In the genomic region with DNA sequence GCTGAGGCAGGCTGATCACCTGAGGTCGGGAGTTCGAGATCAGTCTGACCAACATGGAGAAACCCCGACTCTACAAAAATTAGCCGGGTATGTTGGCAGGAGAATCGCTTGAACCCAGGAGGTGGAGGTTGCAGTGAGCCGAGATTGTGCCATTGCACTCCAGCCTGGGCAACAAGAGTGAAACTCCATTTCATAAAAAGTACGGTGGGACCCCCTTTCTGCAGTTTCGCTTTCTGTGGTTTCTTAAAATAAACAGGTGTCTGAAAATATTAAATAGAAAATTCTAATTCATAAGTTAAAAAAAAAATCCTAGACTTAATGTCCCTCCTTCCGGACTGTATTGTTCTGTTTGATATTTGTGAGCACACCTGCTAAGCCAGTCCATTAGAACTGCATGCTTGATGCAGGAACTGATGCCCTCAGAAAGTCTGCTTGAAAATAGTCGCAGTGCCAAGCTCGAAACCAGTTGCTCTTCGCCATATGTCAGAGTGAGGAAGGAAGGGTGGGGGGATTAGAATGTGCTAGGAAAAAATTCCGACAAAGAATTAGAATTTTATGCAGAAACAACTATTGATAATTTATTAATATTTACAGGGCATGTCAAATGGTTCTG, we compare ENCODE assay signal across 2 cellular contexts.
TF ChIP-seq lines count a peak whose summit lies in the region.

No MANE protein-coding gene starts in this region.

TF ChIP-seq in SK-N-SH treated with all-trans-retinoic acid at 6 μM for 48 hours, 23 proteins besides CTCF, POLR2A, EP300 and RAD21 (continued from another document):
- TF ChIP-seq, protein P1, sequence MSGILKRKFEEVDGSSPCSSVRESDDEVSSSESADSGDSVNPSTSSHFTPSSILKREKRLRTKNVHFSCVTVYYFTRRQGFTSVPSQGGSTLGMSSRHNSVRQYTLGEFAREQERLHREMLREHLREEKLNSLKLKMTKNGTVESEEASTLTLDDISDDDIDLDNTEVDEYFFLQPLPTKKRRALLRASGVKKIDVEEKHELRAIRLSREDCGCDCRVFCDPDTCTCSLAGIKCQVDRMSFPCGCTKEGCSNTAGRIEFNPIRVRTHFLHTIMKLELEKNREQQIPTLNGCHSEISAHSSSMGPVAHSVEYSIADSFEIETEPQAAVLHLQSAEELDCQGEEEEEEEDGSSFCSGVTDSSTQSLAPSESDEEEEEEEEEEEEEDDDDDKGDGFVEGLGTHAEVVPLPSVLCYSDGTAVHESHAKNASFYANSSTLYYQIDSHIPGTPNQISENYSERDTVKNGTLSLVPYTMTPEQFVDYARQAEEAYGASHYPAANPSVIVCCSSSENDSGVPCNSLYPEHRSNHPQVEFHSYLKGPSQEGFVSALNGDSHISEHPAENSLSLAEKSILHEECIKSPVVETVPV (CRISPR knock-in tag; IDR thresholded peaks at IDR 0.05): no peak
- TF ChIP-seq, protein P2, sequence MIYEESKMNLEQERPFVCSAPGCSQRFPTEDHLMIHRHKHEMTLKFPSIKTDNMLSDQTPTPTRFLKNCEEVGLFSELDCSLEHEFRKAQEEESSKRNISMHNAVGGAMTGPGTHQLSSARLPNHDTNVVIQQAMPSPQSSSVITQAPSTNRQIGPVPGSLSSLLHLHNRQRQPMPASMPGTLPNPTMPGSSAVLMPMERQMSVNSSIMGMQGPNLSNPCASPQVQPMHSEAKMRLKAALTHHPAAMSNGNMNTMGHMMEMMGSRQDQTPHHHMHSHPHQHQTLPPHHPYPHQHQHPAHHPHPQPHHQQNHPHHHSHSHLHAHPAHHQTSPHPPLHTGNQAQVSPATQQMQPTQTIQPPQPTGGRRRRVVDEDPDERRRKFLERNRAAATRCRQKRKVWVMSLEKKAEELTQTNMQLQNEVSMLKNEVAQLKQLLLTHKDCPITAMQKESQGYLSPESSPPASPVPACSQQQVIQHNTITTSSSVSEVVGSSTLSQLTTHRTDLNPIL (CRISPR knock-in tag; IDR thresholded peaks at IDR 0.05; ENCODE audit: low read depth): no peak
- no peak for TF ChIP-seq OSR1 (CRISPR knock-in tag; IDR thresholded peaks at IDR 0.05)
- no peak for TF ChIP-seq SNAI2 (CRISPR knock-in tag; IDR thresholded peaks at IDR 0.05)
- no peak for TF ChIP-seq ZNF565 (CRISPR knock-in tag; conservative IDR thresholded peaks at IDR 0.05; ENCODE audit: low read depth)
- TF ChIP-seq, protein P3, sequence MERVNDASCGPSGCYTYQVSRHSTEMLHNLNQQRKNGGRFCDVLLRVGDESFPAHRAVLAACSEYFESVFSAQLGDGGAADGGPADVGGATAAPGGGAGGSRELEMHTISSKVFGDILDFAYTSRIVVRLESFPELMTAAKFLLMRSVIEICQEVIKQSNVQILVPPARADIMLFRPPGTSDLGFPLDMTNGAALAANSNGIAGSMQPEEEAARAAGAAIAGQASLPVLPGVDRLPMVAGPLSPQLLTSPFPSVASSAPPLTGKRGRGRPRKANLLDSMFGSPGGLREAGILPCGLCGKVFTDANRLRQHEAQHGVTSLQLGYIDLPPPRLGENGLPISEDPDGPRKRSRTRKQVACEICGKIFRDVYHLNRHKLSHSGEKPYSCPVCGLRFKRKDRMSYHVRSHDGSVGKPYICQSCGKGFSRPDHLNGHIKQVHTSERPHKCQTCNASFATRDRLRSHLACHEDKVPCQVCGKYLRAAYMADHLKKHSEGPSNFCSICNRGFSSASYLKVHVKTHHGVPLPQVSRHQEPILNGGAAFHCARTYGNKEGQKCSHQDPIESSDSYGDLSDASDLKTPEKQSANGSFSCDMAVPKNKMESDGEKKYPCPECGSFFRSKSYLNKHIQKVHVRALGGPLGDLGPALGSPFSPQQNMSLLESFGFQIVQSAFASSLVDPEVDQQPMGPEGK (CRISPR knock-in tag; IDR thresholded peaks at IDR 0.05; ENCODE audit: borderline replicate concordance): no peak
- no peak for TF ChIP-seq ARNTL (CRISPR knock-in tag; IDR thresholded peaks at IDR 0.05; ENCODE audit: borderline replicate concordance, low read depth)
- TF ChIP-seq ZNF8 (CRISPR knock-in tag; IDR thresholded peaks at IDR 0.05): no peak
- no peak for TF ChIP-seq TCF4 (CRISPR knock-in tag; IDR thresholded peaks at IDR 0.05; ENCODE audit: borderline replicate concordance)
- TF ChIP-seq, protein P4, sequence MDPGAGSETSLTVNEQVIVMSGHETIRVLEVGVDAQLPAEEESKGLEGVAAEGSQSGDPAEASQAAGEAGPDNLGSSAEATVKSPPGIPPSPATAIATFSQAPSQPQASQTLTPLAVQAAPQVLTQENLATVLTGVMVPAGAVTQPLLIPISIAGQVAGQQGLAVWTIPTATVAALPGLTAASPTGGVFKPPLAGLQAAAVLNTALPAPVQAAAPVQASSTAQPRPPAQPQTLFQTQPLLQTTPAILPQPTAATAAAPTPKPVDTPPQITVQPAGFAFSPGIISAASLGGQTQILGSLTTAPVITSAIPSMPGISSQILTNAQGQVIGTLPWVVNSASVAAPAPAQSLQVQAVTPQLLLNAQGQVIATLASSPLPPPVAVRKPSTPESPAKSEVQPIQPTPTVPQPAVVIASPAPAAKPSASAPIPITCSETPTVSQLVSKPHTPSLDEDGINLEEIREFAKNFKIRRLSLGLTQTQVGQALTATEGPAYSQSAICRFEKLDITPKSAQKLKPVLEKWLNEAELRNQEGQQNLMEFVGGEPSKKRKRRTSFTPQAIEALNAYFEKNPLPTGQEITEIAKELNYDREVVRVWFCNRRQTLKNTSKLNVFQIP (CRISPR knock-in tag; IDR thresholded peaks at IDR 0.05; ENCODE audit: borderline replicate concordance, low read depth): no peak
- TF ChIP-seq RARB (CRISPR knock-in tag; IDR thresholded peaks at IDR 0.05): no peak
- no peak for TF ChIP-seq PPARA (CRISPR knock-in tag; IDR thresholded peaks at IDR 0.05; ENCODE audit: borderline replicate concordance)
- TF ChIP-seq CSDC2 (CRISPR knock-in tag; IDR thresholded peaks at IDR 0.05): no peak
- no peak for TF ChIP-seq ZC3H10 (CRISPR knock-in tag; IDR thresholded peaks at IDR 0.05)
- TF ChIP-seq ZNF70 (CRISPR knock-in tag; IDR thresholded peaks at IDR 0.05): no peak
- TF ChIP-seq ESRRG (CRISPR knock-in tag; IDR thresholded peaks at IDR 0.05): no peak
- no peak for TF ChIP-seq ISL1 (CRISPR knock-in tag; IDR thresholded peaks at IDR 0.05)
- TF ChIP-seq ZFP3 (CRISPR knock-in tag; IDR thresholded peaks at IDR 0.05): no peak
- no peak for TF ChIP-seq TOX (CRISPR knock-in tag; IDR thresholded peaks at IDR 0.05; ENCODE audit: borderline replicate concordance)
TF ChIP-seq in SK-N-SH treated with all-trans-retinoic acid at 6 μM for 48 hours: peak in this region for 0.

TF ChIP-seq in GM23338, 12 proteins besides CTCF, POLR2A, EP300 and RAD21 (continued from another document):
- TF ChIP-seq, protein P5, sequence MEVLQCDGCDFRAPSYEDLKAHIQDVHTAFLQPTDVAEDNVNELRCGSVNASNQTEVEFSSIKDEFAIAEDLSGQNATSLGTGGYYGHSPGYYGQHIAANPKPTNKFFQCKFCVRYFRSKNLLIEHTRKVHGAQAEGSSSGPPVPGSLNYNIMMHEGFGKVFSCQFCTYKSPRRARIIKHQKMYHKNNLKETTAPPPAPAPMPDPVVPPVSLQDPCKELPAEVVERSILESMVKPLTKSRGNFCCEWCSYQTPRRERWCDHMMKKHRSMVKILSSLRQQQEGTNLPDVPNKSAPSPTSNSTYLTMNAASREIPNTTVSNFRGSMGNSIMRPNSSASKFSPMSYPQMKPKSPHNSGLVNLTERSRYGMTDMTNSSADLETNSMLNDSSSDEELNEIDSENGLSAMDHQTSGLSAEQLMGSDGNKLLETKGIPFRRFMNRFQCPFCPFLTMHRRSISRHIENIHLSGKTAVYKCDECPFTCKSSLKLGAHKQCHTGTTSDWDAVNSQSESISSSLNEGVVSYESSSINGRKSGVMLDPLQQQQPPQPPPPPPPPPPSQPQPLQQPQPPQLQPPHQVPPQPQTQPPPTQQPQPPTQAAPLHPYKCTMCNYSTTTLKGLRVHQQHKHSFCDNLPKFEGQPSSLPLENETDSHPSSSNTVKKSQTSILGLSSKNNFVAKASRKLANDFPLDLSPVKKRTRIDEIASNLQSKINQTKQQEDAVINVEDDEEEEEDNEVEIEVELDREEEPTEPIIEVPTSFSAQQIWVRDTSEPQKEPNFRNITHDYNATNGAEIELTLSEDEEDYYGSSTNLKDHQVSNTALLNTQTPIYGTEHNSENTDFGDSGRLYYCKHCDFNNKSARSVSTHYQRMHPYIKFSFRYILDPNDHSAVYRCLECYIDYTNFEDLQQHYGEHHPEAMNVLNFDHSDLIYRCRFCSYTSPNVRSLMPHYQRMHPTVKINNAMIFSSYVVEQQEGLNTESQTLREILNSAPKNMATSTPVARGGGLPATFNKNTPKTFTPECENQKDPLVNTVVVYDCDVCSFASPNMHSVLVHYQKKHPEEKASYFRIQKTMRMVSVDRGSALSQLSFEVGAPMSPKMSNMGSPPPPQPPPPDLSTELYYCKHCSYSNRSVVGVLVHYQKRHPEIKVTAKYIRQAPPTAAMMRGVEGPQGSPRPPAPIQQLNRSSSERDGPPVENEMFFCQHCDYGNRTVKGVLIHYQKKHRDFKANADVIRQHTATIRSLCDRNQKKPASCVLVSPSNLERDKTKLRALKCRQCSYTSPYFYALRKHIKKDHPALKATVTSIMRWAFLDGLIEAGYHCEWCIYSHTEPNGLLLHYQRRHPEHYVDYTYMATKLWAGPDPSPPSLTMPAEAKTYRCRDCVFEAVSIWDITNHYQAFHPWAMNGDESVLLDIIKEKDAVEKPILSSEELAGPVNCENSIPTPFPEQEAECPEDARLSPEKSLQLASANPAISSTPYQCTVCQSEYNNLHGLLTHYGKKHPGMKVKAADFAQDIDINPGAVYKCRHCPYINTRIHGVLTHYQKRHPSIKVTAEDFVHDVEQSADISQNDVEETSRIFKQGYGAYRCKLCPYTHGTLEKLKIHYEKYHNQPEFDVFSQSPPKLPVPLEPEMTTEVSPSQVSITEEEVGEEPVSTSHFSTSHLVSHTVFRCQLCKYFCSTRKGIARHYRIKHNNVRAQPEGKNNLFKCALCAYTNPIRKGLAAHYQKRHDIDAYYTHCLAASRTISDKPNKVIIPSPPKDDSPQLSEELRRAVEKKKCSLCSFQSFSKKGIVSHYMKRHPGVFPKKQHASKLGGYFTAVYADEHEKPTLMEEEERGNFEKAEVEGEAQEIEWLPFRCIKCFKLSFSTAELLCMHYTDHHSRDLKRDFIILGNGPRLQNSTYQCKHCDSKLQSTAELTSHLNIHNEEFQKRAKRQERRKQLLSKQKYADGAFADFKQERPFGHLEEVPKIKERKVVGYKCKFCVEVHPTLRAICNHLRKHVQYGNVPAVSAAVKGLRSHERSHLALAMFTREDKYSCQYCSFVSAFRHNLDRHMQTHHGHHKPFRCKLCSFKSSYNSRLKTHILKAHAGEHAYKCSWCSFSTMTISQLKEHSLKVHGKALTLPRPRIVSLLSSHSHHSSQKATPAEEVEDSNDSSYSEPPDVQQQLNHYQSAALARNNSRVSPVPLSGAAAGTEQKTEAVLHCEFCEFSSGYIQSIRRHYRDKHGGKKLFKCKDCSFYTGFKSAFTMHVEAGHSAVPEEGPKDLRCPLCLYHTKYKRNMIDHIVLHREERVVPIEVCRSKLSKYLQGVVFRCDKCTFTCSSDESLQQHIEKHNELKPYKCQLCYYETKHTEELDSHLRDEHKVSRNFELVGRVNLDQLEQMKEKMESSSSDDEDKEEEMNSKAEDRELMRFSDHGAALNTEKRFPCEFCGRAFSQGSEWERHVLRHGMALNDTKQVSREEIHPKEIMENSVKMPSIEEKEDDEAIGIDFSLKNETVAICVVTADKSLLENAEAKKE (CRISPR knock-in tag; IDR thresholded peaks at IDR 0.05): no peak
- no peak for TF ChIP-seq ZNF331 (CRISPR knock-in tag; IDR thresholded peaks at IDR 0.05; ENCODE audit: low read depth)
- TF ChIP-seq JUNB (IDR thresholded peaks at IDR 0.05; ENCODE audit: unreplicated experiment): no peak
- no peak; the same call in 1 of the 2 replicates for TF ChIP-seq POLR2AphosphoS5 (IDR thresholded peaks at IDR 0.05; ENCODE audit: low read depth)
